In the genomic region with DNA sequence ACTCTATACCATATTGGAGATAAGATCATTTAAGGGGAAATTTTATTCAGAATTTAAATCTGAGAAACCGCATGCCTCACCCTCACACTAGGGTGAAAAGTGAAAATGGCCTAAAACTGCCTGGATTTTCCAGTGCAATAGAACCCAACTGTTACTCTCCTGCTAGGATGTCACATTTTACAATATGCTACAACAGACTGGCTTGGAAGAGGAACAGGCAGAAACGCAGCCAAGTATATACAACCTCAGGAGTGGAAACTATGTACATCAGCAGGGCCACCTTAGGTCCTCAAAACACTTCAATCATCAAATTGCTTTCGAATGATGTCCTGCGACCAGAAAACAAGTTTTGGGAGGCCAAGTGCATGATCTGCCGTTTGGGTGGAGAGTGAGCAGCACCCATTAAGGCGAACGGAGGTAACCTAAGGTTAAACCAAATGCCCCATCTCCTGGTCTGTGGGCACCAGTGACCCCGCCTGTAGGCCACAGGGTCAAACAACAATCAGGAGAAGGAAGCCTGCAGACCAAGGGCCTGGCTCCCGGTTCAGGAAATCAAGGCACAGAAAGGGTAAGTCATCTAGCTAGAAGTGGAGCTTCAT, we compare ENCODE assay signal across 18 cellular contexts.
"Had no signal": no experiment of that assay in that cellular context is flagged by ENCODE, and none has a peak within 500 bp of the region (broad histone marks: within the 10 kb centered on the region; RNA-seq: fewer than 3 reads in every experiment).

No MANE protein-coding gene starts in this region.

- DNase-seq: activated CD4-positive, alpha-beta T cell treated with anti-CD3 and anti-CD28 coated beads for 1 hour; activated CD8-positive, alpha-beta memory T cell treated with anti-CD3 and anti-CD28 coated beads for 24 hours; activated gamma-delta T cell; heart right ventricle; immature natural killer cell; mucosa of descending colon; naive B cell; right cardiac atrium; stimulated activated naive CD8-positive, alpha-beta T cell treated with anti-CD3 and anti-CD28 coated beads, Interleukin-15, amount 100 ng/mL, for 72 hours; SW 1271; T-helper 2 cell; upper lobe of right lung; WERI-Rb-1 had no signal

- H3K4me3 Mint-ChIP-seq: activated naive CD4-positive, alpha-beta T cell treated with anti-CD3 and anti-CD28 coated beads, Interleukin-2, amount 50 U/mL, for 24 hours; immature natural killer cell; memory B cell; naive B cell; stimulated activated naive CD8-positive, alpha-beta T cell treated with anti-CD3 and anti-CD28 coated beads, Interleukin-15, amount 100 ng/mL, for 72 hours had no signal

- H3K27ac ChIP-seq: coronary artery, prostate gland, thoracic aorta, upper lobe of right lung, WERI-Rb-1 had no signal

- H3K4me3 ChIP-seq: coronary artery, heart right ventricle, mucosa of descending colon, prostate gland, thoracic aorta, upper lobe of right lung had no signal

- H3K36me3 ChIP-seq: heart right ventricle, prostate gland, thoracic aorta, upper lobe of right lung, WERI-Rb-1 had no signal

- H3K9me3 Mint-ChIP-seq: activated naive CD4-positive, alpha-beta T cell treated with anti-CD3 and anti-CD28 coated beads, Interleukin-2, amount 50 U/mL, for 24 hours; immature natural killer cell; memory B cell; naive B cell; stimulated activated naive CD8-positive, alpha-beta T cell treated with anti-CD3 and anti-CD28 coated beads, Interleukin-15, amount 100 ng/mL, for 72 hours had no signal

- H3K27me3 ChIP-seq: heart right ventricle, upper lobe of right lung had no signal

- H3K36me3 Mint-ChIP-seq: immature natural killer cell, memory B cell, naive B cell had no signal

- H3K27me3 Mint-ChIP-seq: activated naive CD4-positive, alpha-beta T cell treated with anti-CD3 and anti-CD28 coated beads, Interleukin-2, amount 50 U/mL, for 24 hours; memory B cell; stimulated activated naive CD8-positive, alpha-beta T cell treated with anti-CD3 and anti-CD28 coated beads, Interleukin-15, amount 100 ng/mL, for 72 hours had no signal

- ATAC-seq: heart right ventricle; mucosa of descending colon; right cardiac atrium; stimulated activated naive CD8-positive, alpha-beta T cell treated with anti-CD3 and anti-CD28 coated beads, Interleukin-15, amount 100 ng/mL, for 72 hours; upper lobe of right lung had no signal

- H3K9me3 ChIP-seq: mucosa of descending colon, prostate gland, thoracic aorta, upper lobe of right lung had no signal

- H3K27ac Mint-ChIP-seq: activated naive CD4-positive, alpha-beta T cell treated with anti-CD3 and anti-CD28 coated beads, Interleukin-2, amount 50 U/mL, for 24 hours; immature natural killer cell; memory B cell; naive B cell; stimulated activated naive CD8-positive, alpha-beta T cell treated with anti-CD3 and anti-CD28 coated beads, Interleukin-15, amount 100 ng/mL, for 72 hours had no signal
